12 cellular contexts compared by ENCODE assay signal in the genomic region with DNA sequence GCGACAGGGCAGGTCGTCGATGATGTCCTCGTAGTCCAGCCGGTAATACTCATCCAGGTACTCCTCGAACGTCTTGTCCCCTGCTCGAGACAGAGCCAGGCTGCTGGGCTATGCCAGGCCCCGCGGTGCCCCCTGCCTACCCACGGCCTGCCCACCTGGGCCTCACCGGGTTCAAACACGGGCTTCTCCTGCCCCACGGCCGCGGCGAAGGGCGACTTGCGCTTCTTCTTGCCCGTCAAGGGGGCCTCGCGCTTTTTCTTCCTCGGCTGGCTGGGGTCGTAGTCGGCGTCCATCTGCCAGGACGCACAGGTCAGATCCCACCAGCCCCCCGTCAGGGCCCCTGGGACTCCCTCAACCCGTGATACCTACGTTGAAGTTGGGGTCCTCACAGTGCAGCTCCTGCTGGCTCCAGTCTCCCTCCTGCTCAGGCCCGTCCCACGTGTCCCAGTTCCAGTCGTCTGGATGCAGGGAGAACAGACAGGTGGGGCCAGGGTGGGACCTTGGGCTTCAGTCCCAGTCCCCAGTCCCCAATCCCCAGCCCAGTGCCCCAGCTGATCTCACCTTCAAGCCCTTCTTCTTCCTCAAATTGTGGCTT. TPM values are rescaled to one million over a fixed set of nuclear protein-coding genes. Genes with fewer than 3 reads are reported as not detected.
"Had no signal": no experiment of that assay in that cellular context is flagged by ENCODE, and none has a peak within 500 bp of the region (broad histone marks: within the 10 kb centered on the region; RNA-seq: fewer than 3 reads in every experiment).

No MANE protein-coding gene starts in this region.

- H3K27ac ChIP-seq: gastroesophageal sphincter, hepatocyte, stomach, thoracic aorta, WERI-Rb-1 had no signal

- DNase-seq: activated CD4-positive, alpha-beta memory T cell treated with anti-CD3 and anti-CD28 coated beads, Interleukin-2, amount 10 ng/mL, durations not matched to agents 7 days and 5 days; activated CD4-positive, alpha-beta T cell treated with anti-CD3 and anti-CD28 coated beads for 36 hours; left ventricle myocardium superior; mesendoderm; stomach; SW 1271; T1000; WERI-Rb-1 had no signal

- ATAC-seq: activated CD4-positive, alpha-beta T cell treated with anti-CD3 and anti-CD28 coated beads for 36 hours; gastroesophageal sphincter; left ventricle myocardium superior had no signal

- H3K9me3 ChIP-seq: gastroesophageal sphincter, stomach, thoracic aorta had no signal

- H2AFZ ChIP-seq: hepatocyte had no signal

- H3K9me3 Mint-ChIP-seq: activated CD4-positive, alpha-beta memory T cell treated with anti-CD3 and anti-CD28 coated beads, Interleukin-2, amount 10 ng/mL, durations not matched to agents 7 days and 5 days had no signal

- H3K4me3 Mint-ChIP-seq: activated CD4-positive, alpha-beta memory T cell treated with anti-CD3 and anti-CD28 coated beads, Interleukin-2, amount 10 ng/mL, durations not matched to agents 7 days and 5 days; activated CD4-positive, alpha-beta T cell treated with anti-CD3 and anti-CD28 coated beads for 36 hours had no signal

- H3K27ac Mint-ChIP-seq: activated CD4-positive, alpha-beta memory T cell treated with anti-CD3 and anti-CD28 coated beads, Interleukin-2, amount 10 ng/mL, durations not matched to agents 7 days and 5 days; activated CD4-positive, alpha-beta T cell treated with anti-CD3 and anti-CD28 coated beads for 36 hours had no signal

- H3K79me2 ChIP-seq: hepatocyte had no signal

- H3K4me3 ChIP-seq: gastroesophageal sphincter, hepatocyte, skin epidermis, stomach, thoracic aorta had no signal

- H3K4me1 ChIP-seq: gastroesophageal sphincter had no signal

- H3K27me3 ChIP-seq: gastroesophageal sphincter, hepatocyte, stomach had no signal

- H3K27me3 Mint-ChIP-seq: activated CD4-positive, alpha-beta memory T cell treated with anti-CD3 and anti-CD28 coated beads, Interleukin-2, amount 10 ng/mL, durations not matched to agents 7 days and 5 days; activated CD4-positive, alpha-beta T cell treated with anti-CD3 and anti-CD28 coated beads for 36 hours had no signal

- H3K4me2 ChIP-seq: hepatocyte had no signal

RNA-seq across cellular contexts. Expression of a gene that starts 29.4 kb away (rescaled TPM):
- total RNA-seq: activated CD4-positive, alpha-beta memory T cell treated with anti-CD3 and anti-CD28 coated beads, Interleukin-2, amount 10 ng/mL, durations not matched to agents 7 days and 5 days; activated CD4-positive, alpha-beta T cell treated with anti-CD3 and anti-CD28 coated beads for 36 hours; left ventricle myocardium superior had no signal

RNA-seq across cellular contexts. Expression of a gene that starts 40.5 kb away (rescaled TPM):
- total RNA-seq: left ventricle myocardium superior had no signal
